ENCODE assay signal across 19 cellular contexts in the genomic region with DNA sequence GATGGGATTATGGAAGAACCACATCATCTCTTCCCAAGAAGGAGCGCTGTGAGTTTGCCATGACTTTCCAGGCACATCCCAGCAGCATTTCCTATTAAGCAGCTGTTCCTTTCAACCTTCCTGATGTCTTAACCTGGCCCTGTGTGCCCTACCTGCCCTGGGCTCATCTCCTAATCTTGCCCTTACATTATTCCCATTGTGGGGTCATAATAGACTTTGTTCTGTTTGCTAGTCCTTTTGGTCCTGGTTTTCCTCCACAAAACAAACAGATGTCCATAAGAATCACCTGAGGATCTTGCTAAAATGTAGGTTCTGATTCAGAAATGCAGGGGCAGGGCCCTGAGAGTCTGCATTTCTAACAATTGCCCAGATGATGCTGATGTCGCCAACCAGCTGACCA.
"Had no signal": no experiment of that assay in that cellular context is flagged by ENCODE, and none has a peak within 500 bp of the region (broad histone marks: within the 10 kb centered on the region; RNA-seq: fewer than 3 reads in every experiment).

No MANE protein-coding gene starts in this region.

- H3K4me3 ChIP-seq: coronary artery, heart left ventricle, ovary, right atrium auricular region, tibial artery, upper lobe of right lung, vagina had no signal

- H3K27me3 ChIP-seq: heart left ventricle, neutrophil, ovary, right atrium auricular region, tibial artery, upper lobe of right lung, vagina had no signal

- H3K9me3 ChIP-seq: heart left ventricle, neutrophil, ovary, right atrium auricular region, tibial artery, upper lobe of right lung, vagina had no signal

- H3K27ac Mint-ChIP-seq: endodermal cell, nephron had no signal

- H3K27ac ChIP-seq: coronary artery, heart left ventricle, neutrophil, right atrium auricular region, upper lobe of right lung had no signal

- H3K36me3 ChIP-seq: heart left ventricle, neutrophil, ovary, right atrium auricular region, tibial artery, upper lobe of right lung, vagina had no signal

- H3K4me3 Mint-ChIP-seq: endodermal cell, nephron had no signal

- FAIRE-seq: frontal cortex, islet of Langerhans, small intestine had no signal

- ATAC-seq: esophagus mucosa; heart left ventricle; stimulated activated naive CD8-positive, alpha-beta T cell treated with anti-CD3 and anti-CD28 coated beads, Interleukin-15, Interleukin-2, amounts not matched to agents 100 U/mL and 50 U/mL, for 24 hours; upper lobe of right lung had no signal

- H3K9me3 Mint-ChIP-seq: endodermal cell, nephron had no signal

- DNase-seq: effector CD4-positive, alpha-beta T cell; endodermal cell; heart left ventricle; hypothalamus; kidney glomerular epithelial cell; ovary; small intestine; stimulated activated CD4-positive, alpha-beta T cell treated with anti-CD3 and anti-CD28 coated beads, Interleukin-2, amount 100 ng/mL, for 48 hours; stimulated activated naive CD8-positive, alpha-beta T cell treated with anti-CD3 and anti-CD28 coated beads, Interleukin-15, Interleukin-2, amounts not matched to agents 100 U/mL and 50 U/mL, for 24 hours; tibial artery; upper lobe of right lung had no signal
